Comparison of ENCODE assay signal across 18 cellular contexts in the genomic region with DNA sequence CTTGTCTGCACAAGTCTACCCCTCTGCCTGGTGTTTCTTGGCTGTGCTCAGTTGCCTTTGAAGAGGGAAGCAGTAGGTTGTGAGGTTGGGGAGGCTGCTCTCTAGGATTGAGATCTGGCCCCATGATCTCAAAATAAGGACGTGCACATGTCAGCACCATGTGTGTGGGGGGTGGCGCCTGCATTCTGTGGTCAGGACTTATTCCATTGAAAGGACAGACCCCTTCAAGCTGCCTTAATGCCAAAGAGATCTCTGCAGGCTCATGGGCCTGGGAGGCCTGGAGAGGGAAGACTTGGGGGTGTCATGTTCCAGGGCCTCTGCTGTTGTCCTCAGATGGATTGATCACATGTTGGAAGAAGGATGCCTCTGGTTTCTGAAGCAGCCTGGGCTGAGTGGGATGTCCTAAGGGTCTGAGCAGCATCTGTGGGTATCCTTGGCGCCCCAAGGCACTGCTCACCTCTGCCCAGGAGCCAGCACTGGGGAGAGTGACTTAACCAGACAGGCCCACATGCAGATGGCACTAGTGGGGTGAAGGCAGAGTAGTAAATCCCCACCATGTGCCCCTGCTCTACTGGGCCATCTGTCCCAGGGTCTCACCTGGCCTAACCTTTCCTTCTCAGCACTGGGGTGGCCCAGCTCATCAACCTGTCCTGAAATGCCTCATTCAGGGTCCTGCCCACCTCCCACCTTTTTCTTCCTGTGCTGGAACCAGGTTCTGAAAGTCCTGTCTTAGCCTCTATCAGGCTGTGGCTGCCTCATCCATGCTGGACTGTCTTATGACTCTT.
"Had no signal": no experiment of that assay in that cellular context is flagged by ENCODE, and none has a peak within 500 bp of the region (broad histone marks: within the 10 kb centered on the region; RNA-seq: fewer than 3 reads in every experiment).

No MANE protein-coding gene starts in this region.

- H3K4me3 ChIP-seq: ovary, sigmoid colon, tibial nerve had no signal

- H3K27me3 Mint-ChIP-seq: activated CD4-positive, alpha-beta T cell treated with anti-CD3 and anti-CD28 coated beads, Interleukin-2, amount 10 ng/mL, durations not matched to agents 24 days and 14 days; activated naive CD4-positive, alpha-beta T cell treated with anti-CD3 and anti-CD28 coated beads, Interleukin-2, amount 50 U/mL, for 24 hours; activated T-helper 17 cell treated with anti-CD3 and anti-CD28 coated beads, Interleukin-2, amount 50 U/mL, for 72 hours had no signal

- H3K27me3 ChIP-seq: foreskin keratinocyte, ovary, sigmoid colon, tibial nerve had no signal

- H3K36me3 Mint-ChIP-seq: activated naive CD4-positive, alpha-beta T cell treated with anti-CD3 and anti-CD28 coated beads, Interleukin-2, amount 50 U/mL, for 24 hours; mesothelial cell of epicardium had no signal

- H3K9me3 Mint-ChIP-seq: activated CD4-positive, alpha-beta T cell treated with anti-CD3 and anti-CD28 coated beads, Interleukin-2, amount 10 ng/mL, durations not matched to agents 24 days and 14 days; activated naive CD4-positive, alpha-beta T cell treated with anti-CD3 and anti-CD28 coated beads, Interleukin-2, amount 50 U/mL, for 24 hours; activated T-helper 17 cell treated with anti-CD3 and anti-CD28 coated beads, Interleukin-2, amount 50 U/mL, for 72 hours had no signal

- H3K36me3 ChIP-seq: ovary, sigmoid colon had no signal

- H3K4me1 ChIP-seq: foreskin keratinocyte had no signal

- DNase-seq: activated B cell treated with CpG ODN at 0.5 μM for 24 hours; activated CD4-positive, alpha-beta T cell treated with anti-CD3 and anti-CD28 coated beads, Interleukin-2, amount 10 ng/mL, durations not matched to agents 24 days and 14 days; amniotic stem cell; central memory CD4-positive, alpha-beta T cell; effector memory CD4-positive, alpha-beta T cell; foreskin keratinocyte; glutamatergic neuron; hypothalamus; kidney glomerular epithelial cell; nephron progenitor cell; sigmoid colon; stimulated activated CD4-positive, alpha-beta T cell treated with anti-CD3 and anti-CD28 coated beads, Interleukin-1b, Interleukin-23, amount 100 ng/mL, for 48 hours; SW 1271 had no signal

- H3K4me3 Mint-ChIP-seq: activated B cell treated with CpG ODN at 0.5 μM for 24 hours; activated CD4-positive, alpha-beta T cell treated with anti-CD3 and anti-CD28 coated beads, Interleukin-2, amount 10 ng/mL, durations not matched to agents 24 days and 14 days; activated naive CD4-positive, alpha-beta T cell treated with anti-CD3 and anti-CD28 coated beads, Interleukin-2, amount 50 U/mL, for 24 hours; activated T-helper 17 cell treated with anti-CD3 and anti-CD28 coated beads, Interleukin-2, amount 50 U/mL, for 72 hours; mesothelial cell of epicardium; nephron progenitor cell had no signal

- ATAC-seq: activated T-helper 17 cell treated with anti-CD3 and anti-CD28 coated beads, Interleukin-2, amount 50 U/mL, for 72 hours; foreskin keratinocyte had no signal

- H3K4me1 Mint-ChIP-seq: activated B cell treated with CpG ODN at 0.5 μM for 24 hours; activated CD4-positive, alpha-beta T cell treated with anti-CD3 and anti-CD28 coated beads, Interleukin-2, amount 10 ng/mL, durations not matched to agents 24 days and 14 days; activated naive CD4-positive, alpha-beta T cell treated with anti-CD3 and anti-CD28 coated beads, Interleukin-2, amount 50 U/mL, for 24 hours; activated T-helper 17 cell treated with anti-CD3 and anti-CD28 coated beads, Interleukin-2, amount 50 U/mL, for 72 hours had no signal

- H3K9me3 ChIP-seq: ovary, sigmoid colon had no signal

- H3K27ac ChIP-seq: foreskin keratinocyte, ovary, sigmoid colon had no signal

- H3K27ac Mint-ChIP-seq: activated B cell treated with CpG ODN at 0.5 μM for 24 hours; activated CD4-positive, alpha-beta T cell treated with anti-CD3 and anti-CD28 coated beads, Interleukin-2, amount 10 ng/mL, durations not matched to agents 24 days and 14 days; activated naive CD4-positive, alpha-beta T cell treated with anti-CD3 and anti-CD28 coated beads, Interleukin-2, amount 50 U/mL, for 24 hours; activated T-helper 17 cell treated with anti-CD3 and anti-CD28 coated beads, Interleukin-2, amount 50 U/mL, for 72 hours; mesothelial cell of epicardium; nephron progenitor cell had no signal
